ENCODE assay signal across 9 cellular contexts in the genomic region with DNA sequence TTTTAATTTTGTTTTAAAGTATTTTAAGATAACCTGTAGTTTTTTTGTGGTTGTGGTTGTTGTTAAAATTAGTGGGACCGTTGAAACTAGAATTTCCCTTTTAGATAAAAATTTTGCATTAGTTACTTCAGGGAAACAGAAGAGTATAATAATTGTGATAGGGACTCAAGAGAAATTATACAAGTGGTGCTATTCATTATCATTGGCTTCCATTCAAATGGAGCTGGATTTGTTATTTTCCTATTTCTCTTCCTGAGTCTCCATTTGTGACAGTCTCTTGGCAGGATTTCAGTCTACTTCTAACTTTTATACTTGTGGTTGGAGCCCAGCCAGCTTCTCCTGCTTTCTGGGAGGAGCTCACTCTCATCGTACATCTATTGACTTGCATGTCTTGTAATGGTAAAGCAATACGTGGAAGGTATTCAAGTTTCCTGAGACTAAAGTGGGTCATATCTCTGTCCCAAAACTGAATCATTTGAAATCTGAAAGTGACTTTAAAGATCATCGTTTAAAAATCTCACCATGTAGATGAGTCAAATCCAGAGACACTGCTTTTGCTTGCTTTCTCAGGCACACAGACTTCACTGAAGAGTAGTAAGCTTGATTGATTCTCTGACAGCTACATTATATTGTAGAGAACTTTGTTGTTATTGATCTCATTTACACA.
DNase-seq lines count a peak whose midpoint lies in the region; ATAC-seq lines count a peak whose summit lies in the region.
"Had no signal": no experiment of that assay in that cellular context is flagged by ENCODE, and none has a peak within 500 bp of the region (broad histone marks: within the 10 kb centered on the region; RNA-seq: fewer than 3 reads in every experiment).

No MANE protein-coding gene starts in this region.

- in situ Hi-C loops in Caki2 (cut with HindIII; ENCODE audit: low pct_unique_long_range_greater_than_20kb, low sequenced_read_pairs): no loop called here

- ATAC-seq in GM19351 (IDR thresholded peaks at IDR 0.05; ENCODE audit: unreplicated experiment): peak; percentile 86
- ATAC-seq in HG03159 (IDR thresholded peaks at IDR 0.05; ENCODE audit: unreplicated experiment): peak; percentile 85
- ATAC-seq in stimulated activated effector memory CD8-positive, alpha-beta T cell treated with anti-CD3 and anti-CD28 coated beads, Interleukin-12 subunit alpha, Interleukin-12 subunit beta, amount 100 ng/mL, for 72 hours: peak; percentile 96

- peak overlapping the region; percentile 32 for H3K4me3 Mint-ChIP-seq in stimulated activated effector memory CD8-positive, alpha-beta T cell treated with anti-CD3 and anti-CD28 coated beads, Interleukin-12 subunit alpha, Interleukin-12 subunit beta, amount 100 ng/mL, for 72 hours
- H3K4me3 Mint-ChIP-seq: naive B cell had no signal

- DNase-seq in Caki2 (ENCODE audit: low read depth) (peak; percentile 47), astrocyte of the hippocampus (ENCODE audit: low read depth, low spot score) (peak; percentile 66), NCI-H510A (lab: John Stamatoyannopoulos, UW) (no peak), activated gamma-delta T cell (lab: John Stamatoyannopoulos, UW) (no peak)
- DNase-seq in stimulated activated effector memory CD8-positive, alpha-beta T cell treated with anti-CD3 and anti-CD28 coated beads, Interleukin-12 subunit alpha, Interleukin-12 subunit beta, amount 100 ng/mL, for 72 hours (ENCODE audit: low spot score in 2 of 2): no peak
- DNase-seq in activated effector memory CD4-positive, alpha-beta T cell treated with anti-CD3 and anti-CD28 coated beads, Interleukin-2, amount 50 U/mL, for 16 hours: no peak
- DNase-seq: naive B cell had no signal

- H3K9me3 Mint-ChIP-seq in stimulated activated effector memory CD8-positive, alpha-beta T cell treated with anti-CD3 and anti-CD28 coated beads, Interleukin-12 subunit alpha, Interleukin-12 subunit beta, amount 100 ng/mL, for 72 hours: no peaks in the 10 kb centered on the region

- peaks cover 11% of the 10 kb centered on the region for H3K4me1 Mint-ChIP-seq in stimulated activated effector memory CD8-positive, alpha-beta T cell treated with anti-CD3 and anti-CD28 coated beads, Interleukin-12 subunit alpha, Interleukin-12 subunit beta, amount 100 ng/mL, for 72 hours
- H3K4me1 Mint-ChIP-seq: naive B cell had no signal

- no peaks in the 10 kb centered on the region for H3K36me3 Mint-ChIP-seq in stimulated activated effector memory CD8-positive, alpha-beta T cell treated with anti-CD3 and anti-CD28 coated beads, Interleukin-12 subunit alpha, Interleukin-12 subunit beta, amount 100 ng/mL, for 72 hours

- peak overlapping the region; percentile 23 for H3K27ac Mint-ChIP-seq in stimulated activated effector memory CD8-positive, alpha-beta T cell treated with anti-CD3 and anti-CD28 coated beads, Interleukin-12 subunit alpha, Interleukin-12 subunit beta, amount 100 ng/mL, for 72 hours

Comparison
In these comparisons a context has a peak if more than half of its experiments do, and no peak if none do; other contexts are left out.
1. DNase-seq: peak in Caki2 (single experiment) and astrocyte of the hippocampus (single experiment); none in stimulated activated effector memory CD8-positive, alpha-beta T cell treated with anti-CD3 and anti-CD28 coated beads, Interleukin-12 subunit alpha, Interleukin-12 subunit beta, amount 100 ng/mL, for 72 hours (0 of 2), NCI-H510A (single experiment), activated gamma-delta T cell (single experiment) and activated effector memory CD4-positive, alpha-beta T cell treated with anti-CD3 and anti-CD28 coated beads, Interleukin-2, amount 50 U/mL, for 16 hours (single experiment).
2. Peak in every context shown above with its lines, with median percentiles within 50 percentile points of each other: ATAC-seq.